ENCODE assay signal across 8 cellular contexts in the genomic region with DNA sequence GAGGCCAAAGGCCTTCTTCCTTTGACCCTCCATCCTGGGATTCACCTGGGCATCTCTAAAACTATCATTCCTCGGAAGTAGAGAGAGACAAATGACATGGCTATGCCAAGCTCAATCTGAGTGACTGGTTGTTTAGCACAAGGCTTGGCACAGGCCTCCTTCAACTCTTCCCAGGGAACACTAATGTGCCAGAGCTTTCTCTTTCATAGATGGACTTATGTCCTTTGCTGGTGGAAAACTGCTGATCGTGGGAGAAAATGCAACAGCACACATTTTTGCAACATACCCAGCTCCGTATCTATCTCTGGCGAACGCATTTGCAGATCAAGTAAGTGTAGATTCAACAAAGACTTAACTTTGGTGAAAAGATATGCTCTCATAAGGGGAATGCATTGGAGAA. TPM values are rescaled to one million over a fixed set of nuclear protein-coding genes. Genes with fewer than 3 reads are reported as not detected.
"Had no signal": no experiment of that assay in that cellular context is flagged by ENCODE, and none has a peak within 500 bp of the region (broad histone marks: within the 10 kb centered on the region; RNA-seq: fewer than 3 reads in every experiment).

No MANE protein-coding gene starts in this region.

- DNase-seq: GOT3, H7, HCEC 1CT, KG1 had no signal

- H3K36me3 Mint-ChIP-seq: IgD-negative memory B cell had no signal

- H3K4me3 Mint-ChIP-seq: IgD-negative memory B cell had no signal

- H3K27ac Mint-ChIP-seq: IgD-negative memory B cell had no signal

- FAIRE-seq: HTR-8/SVneo had no signal

- H3K4me1 Mint-ChIP-seq: IgD-negative memory B cell had no signal

RNA-seq across cellular contexts. Expression of gene AQP9, which starts 36.5 kb away (rescaled TPM):
- total RNA-seq: H4, H7, HT-29 had no signal
- polyA plus RNA-seq: IgD-negative memory B cell had no signal
